Comparison of ENCODE assay signal across 31 cellular contexts in the genomic region with DNA sequence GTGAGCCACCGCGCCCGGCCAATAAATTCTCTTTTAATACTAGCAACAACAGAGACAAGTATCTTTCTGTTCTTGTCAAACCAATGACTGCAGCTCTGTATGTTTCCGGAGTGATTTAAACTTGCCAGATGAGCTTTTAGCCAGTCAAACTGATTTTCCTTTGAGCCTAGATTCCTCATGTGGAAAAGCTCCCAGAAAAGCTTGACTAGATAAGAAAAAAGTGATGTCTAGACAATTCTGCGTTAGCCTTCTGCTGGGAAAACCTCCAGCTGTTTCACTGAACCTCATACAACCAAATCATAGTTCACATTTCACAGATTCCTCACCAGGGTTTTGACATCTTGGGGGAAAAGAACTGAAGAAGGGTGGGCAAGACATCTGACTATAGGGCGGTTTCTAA.
DNase-seq lines count a peak whose midpoint lies in the region; ATAC-seq and TF ChIP-seq lines count a peak whose summit lies in the region.
"Had no signal": no experiment of that assay in that cellular context is flagged by ENCODE, and none has a peak within 500 bp of the region (broad histone marks: within the 10 kb centered on the region; RNA-seq: fewer than 3 reads in every experiment).

No MANE protein-coding gene starts in this region.

- H3K79me2 ChIP-seq in PC-3 (ENCODE audit: low read length): no peaks in the 10 kb centered on the region

- no peak overlapping the region for H3K4me3 ChIP-seq in adipocyte (ENCODE audit: low read length)
- H3K4me3 ChIP-seq in fibroblast of mammary gland (ENCODE audit: control insufficient read depth, low read depth, low read length): no peak overlapping the region
- H3K4me3 ChIP-seq in PC-3 (ENCODE audit: low read length): no peak overlapping the region
- H3K4me3 ChIP-seq: BLaER1 treated with 17β-estradiol and CSF1 and Interleukin-3, amounts not matched to agents 10 nM and 100 nM; MG63; SJSA1 had no signal

- no peak overlapping the region for H2AFZ ChIP-seq in PC-3 (ENCODE audit: low read length)

- no peaks in the 10 kb centered on the region for H4K20me1 ChIP-seq in PC-3 (ENCODE audit: low read length)
- H4K20me1 ChIP-seq: BLaER1 treated with 17β-estradiol and CSF1 and Interleukin-3, amounts not matched to agents 10 nM and 100 nM had no signal

- H3K9me2 ChIP-seq in PC-3 (replicated peaks; ENCODE audit: low read length): no peaks in the 10 kb centered on the region

- H3K27me3 ChIP-seq in adipocyte (replicated peaks; ENCODE audit: control insufficient read depth, insufficient read depth, low read length) (no peaks in the 10 kb centered on the region), PC-3 (ENCODE audit: low read length) (no peaks in the 10 kb centered on the region)
- H3K27me3 ChIP-seq: MG63, SJSA1 had no signal

- ATAC-seq in GM18517 (IDR thresholded peaks at IDR 0.05; ENCODE audit: unreplicated experiment) (no peak), PC-3 (no peak)
- ATAC-seq: activated CD4-positive, CD25-positive, alpha-beta regulatory T cell treated with anti-CD3 and anti-CD28 coated beads, Interleukin-2, amount 50 U/mL, for 24 hours; activated naive CD4-positive, alpha-beta T cell treated with anti-CD3 and anti-CD28 coated beads, Interleukin-2, amount 50 U/mL, for 72 hours; left lobe of liver; naive thymus-derived CD8-positive, alpha-beta T cell; stimulated activated effector memory CD8-positive, alpha-beta T cell treated with anti-CD3 and anti-CD28 coated beads, Interleukin-12 subunit alpha, Interleukin-12 subunit beta, amount 100 ng/mL, for 72 hours had no signal

- peak; percentile 28 for DNase-seq in EH (ENCODE audit: low read depth)
- DNase-seq in adipocyte (ENCODE audit: low read depth): peak; percentile 28
- DNase-seq in fibroblast of mammary gland (ENCODE audit: low read depth): peak; percentile 30
- peak; percentile 66 for DNase-seq in non-pigmented ciliary epithelial cell (ENCODE audit: low read depth)
- no peak for DNase-seq in stimulated activated CD4-positive, alpha-beta T cell treated with anti-CD3 and anti-CD28 coated beads, Interleukin-12 subunit alpha, Interleukin-12 subunit beta, amount 100 ng/mL, for 4 hours
- no peak for DNase-seq in PC-3
- no peak for DNase-seq in NCI-H128 (lab: John Stamatoyannopoulos, UW; ENCODE audit: unreplicated experiment)
- DNase-seq: activated CD4-positive, alpha-beta memory T cell treated with anti-CD3 and anti-CD28 coated beads, Interleukin-2, amount 10 ng/mL, durations not matched to agents 7 days and 5 days; activated CD8-positive, alpha-beta memory T cell treated with anti-CD3 and anti-CD28 coated beads, Interleukin-2, amount 50 U/mL, for 48 hours; aorta; cerebellar nuclear complex; DMS79; foreskin melanocyte; GF-D8; hypothalamus; immature natural killer cell; KG1; MG63; naive thymus-derived CD8-positive, alpha-beta T cell; NCI-H1105 treated with DMSO at 0.1 percent for 48 hours; NCI-H2029; NCI-H69; stimulated activated CD4-positive, alpha-beta T cell treated with anti-CD3 and anti-CD28 coated beads, Interleukin-4, amount 100 ng/mL, for 24 hours had no signal

- no peak overlapping the region for H3K27ac ChIP-seq in PC-3 (ENCODE audit: low read length)
- H3K27ac ChIP-seq: BLaER1 treated with 17β-estradiol and CSF1 and Interleukin-3, amounts not matched to agents 10 nM and 100 nM; epithelial cell of prostate; SJSA1 had no signal

- H3F3A ChIP-seq in PC-3 (ENCODE audit: low read length, unreplicated experiment): no peaks in the 10 kb centered on the region

- CTCF ChIA-PET in PC-3 (lab: Charles Lee): no interaction called here

- H3K36me3 ChIP-seq in adipocyte (ENCODE audit: control insufficient read depth, insufficient read depth, low read length, severe bottlenecking) (no peaks in the 10 kb centered on the region), PC-3 (ENCODE audit: low read depth, low read length) (no peaks in the 10 kb centered on the region)
- H3K36me3 ChIP-seq: BLaER1 treated with 17β-estradiol and CSF1 and Interleukin-3, amounts not matched to agents 10 nM and 100 nM; MG63; SJSA1 had no signal

- H3K9ac ChIP-seq in adipocyte (ENCODE audit: low read length) (no peak overlapping the region), PC-3 (ENCODE audit: low read length) (no peak overlapping the region)
- H3K9ac ChIP-seq: BLaER1 treated with 17β-estradiol and CSF1 and Interleukin-3, amounts not matched to agents 10 nM and 100 nM had no signal

- H3K4me1 ChIP-seq in adipocyte (ENCODE audit: control insufficient read depth, insufficient read depth, low read length): peaks cover 20% of the 10 kb centered on the region
- peaks cover 38% of the 10 kb centered on the region for H3K4me1 ChIP-seq in PC-3 (ENCODE audit: insufficient read depth, low read length)

- no peak overlapping the region for H3K4me2 ChIP-seq in PC-3 (ENCODE audit: low read length)
- H3K4me2 ChIP-seq: BLaER1 treated with 17β-estradiol and CSF1 and Interleukin-3, amounts not matched to agents 10 nM and 100 nM had no signal

- TF ChIP-seq CTCF in fibroblast of mammary gland (conservative IDR thresholded peaks at IDR 0.05; ENCODE audit: control insufficient read depth, insufficient read depth, low read depth, low read length) (no peak), PC-3 (conservative IDR thresholded peaks at IDR 0.05; ENCODE audit: low read depth, low read length) (no peak)

- POLR2A ChIA-PET in PC-3 (lab: Charles Lee; ENCODE audit: unreplicated experiment): no interaction called here

- intact Hi-C loops in PC-3 (cut with micrococcal nuclease): no loop called here

- BruUV-seq in PC-3 (replicated peaks; lab: Mats Ljungman, UMichigan): no TSS peak

- no peaks in the 10 kb centered on the region for H3K9me3 ChIP-seq in adipocyte (ENCODE audit: control insufficient read depth, low read length)
- H3K9me3 ChIP-seq in PC-3 (ENCODE audit: low read length): no peaks in the 10 kb centered on the region
- H3K9me3 ChIP-seq: MG63, SJSA1 had no signal

Comparison
In these comparisons a context has a peak if more than half of its experiments do, and no peak if none do; other contexts are left out.
1. DNase-seq: peak in EH (single experiment), adipocyte (single experiment), fibroblast of mammary gland (single experiment) and non-pigmented ciliary epithelial cell (single experiment); none in stimulated activated CD4-positive, alpha-beta T cell treated with anti-CD3 and anti-CD28 coated beads, Interleukin-12 subunit alpha, Interleukin-12 subunit beta, amount 100 ng/mL, for 4 hours (single experiment), PC-3 (single experiment) and NCI-H128 (single experiment).